Comparison of ENCODE assay signal across 7 cellular contexts in genomic region chr1:42957229-42957879, GRCh38. TPM values are rescaled to one million over a fixed set of nuclear protein-coding genes. Genes with fewer than 3 reads are reported as not detected.
A peak's percentile ranks its signal among the peaks of the same experiment; 100 is the strongest.
DNase-seq lines count a peak whose midpoint lies in the region; ATAC-seq and TF ChIP-seq lines count a peak whose summit lies in the region.

No MANE protein-coding gene starts in this region.

- peak overlapping the region; percentile 93 for H3K27ac Mint-ChIP-seq in activated B cell treated with CpG ODN at 0.5 μM for 24 hours

- no peak for DNase-seq in HL-60 (ENCODE audit: low read depth in 1 of 2, low spot score in 1 of 2)
- DNase-seq in activated B cell treated with CpG ODN at 0.5 μM for 24 hours, result no peak
- DNase-seq in right atrium auricular region (ENCODE audit: low spot score), result no peak
- no peak for DNase-seq in H4 (ENCODE audit: low spot score)
- no peak for DNase-seq in ecto neural progenitor cell (ENCODE audit: low spot score)
- no peak for DNase-seq in occipital lobe (lab: John Stamatoyannopoulos, UW)

- no peak for ATAC-seq in activated B cell treated with CpG ODN at 0.5 μM for 24 hours (ENCODE audit: low read depth)

- H3K4me1 ChIP-seq in right atrium auricular region, result peaks cover 0 to 31% of the 10 kb centered on the region in 2 donors
- peaks cover 9 to 15% (median 14%) of the 10 kb centered on the region in 3 donors for H3K4me1 ChIP-seq in skeletal muscle tissue (ENCODE audit: control insufficient read depth in 3 of 3, insufficient read depth in 3 of 3, low read length in 3 of 3)

- TF ChIP-seq CTCF in HL-60 (IDR thresholded peaks at IDR 0.05; ENCODE audit: insufficient read depth, low read length), result no peak
- TF ChIP-seq CTCF in activated B cell treated with CpG ODN at 0.5 μM for 24 hours (IDR thresholded peaks at IDR 0.05), result no peak
- TF ChIP-seq CTCF in right atrium auricular region (IDR thresholded peaks at IDR 0.05), result no peak

- H3K27me3 ChIP-seq in HL-60 (ENCODE audit: insufficient read depth, poor library complexity, severe bottlenecking) (no peaks in the 10 kb centered on the region), right atrium auricular region (no peaks in the 10 kb centered on the region), skeletal muscle tissue (ENCODE audit: control insufficient read depth in 3 of 3, insufficient read depth in 3 of 3, low read length in 3 of 3) (peaks cover 21 to 27% (median 26%) of the 10 kb centered on the region in 3 donors)

- H3K4me3 ChIP-seq in HL-60 (replicated peaks; ENCODE audit: insufficient read depth, low read length) (peak overlapping the region; percentile 82), right atrium auricular region (peak overlapping the region; percentile 75 to 81), skeletal muscle tissue (ENCODE audit: low read length in 3 of 3) (peak overlapping the region in 2 of 3 donors; percentile 76 to 86)

- H3K9me3 ChIP-seq in right atrium auricular region, result no peaks in the 10 kb centered on the region
- no peaks in the 10 kb centered on the region for H3K9me3 ChIP-seq in skeletal muscle tissue (ENCODE audit: control insufficient read depth in 3 of 3, low read length in 3 of 3)

- POLR2A ChIA-PET in activated B cell treated with CpG ODN at 0.5 μM for 24 hours (lab: Charles Lee), result interaction anchor here (0.8 to 26.4 kb wide), 5 partner anchors 15 to 191 kb away, joined by 3 to 694 read pairs (median 291); partner anchors contain the start of genes C1orf50, P3H1 and SVBP

- peak overlapping the region in 2 of 3 donors; percentile 62 to 76 for H3K9ac ChIP-seq in skeletal muscle tissue (ENCODE audit: low read depth in 1 of 3, low read length in 3 of 3)

- intact Hi-C loops in activated B cell treated with CpG ODN at 0.5 μM for 24 hours (cut with micrococcal nuclease), result loop anchor here (1.0 to 5.0 kb wide), 2 partner anchors 8 to 35 kb away; no protein-coding TSS in a partner anchor

- peaks cover 83% of the 10 kb centered on the region for H3K4me1 Mint-ChIP-seq in activated B cell treated with CpG ODN at 0.5 μM for 24 hours

- CTCF ChIA-PET in activated B cell treated with CpG ODN at 0.5 μM for 24 hours (lab: Charles Lee), result interaction anchor here (0.7 to 5.2 kb wide), 5 partner anchors 13 to 116 kb away, joined by 3 to 34 read pairs (median 4); no protein-coding TSS in a partner anchor

- peaks cover 1% of the 10 kb centered on the region for H3K27me3 Mint-ChIP-seq in activated B cell treated with CpG ODN at 0.5 μM for 24 hours

- H3K27ac ChIP-seq in HL-60 (replicated peaks) (peak overlapping the region; percentile 59), right atrium auricular region (peak overlapping the region; percentile 78 to 90), skeletal muscle tissue (ENCODE audit: low read depth, low read length) (no peak overlapping the region)

- H3K36me3 Mint-ChIP-seq in activated B cell treated with CpG ODN at 0.5 μM for 24 hours (ENCODE audit: low read depth), result peaks cover 33% of the 10 kb centered on the region

- H3K4me3 Mint-ChIP-seq in activated B cell treated with CpG ODN at 0.5 μM for 24 hours, result peak overlapping the region; percentile 95

- H3K36me3 ChIP-seq in right atrium auricular region (no peaks in the 10 kb centered on the region), skeletal muscle tissue (ENCODE audit: control insufficient read depth in 3 of 3, insufficient read depth in 3 of 3, low read length in 3 of 3) (no peaks in the 10 kb centered on the region)

- H3K9me3 Mint-ChIP-seq in activated B cell treated with CpG ODN at 0.5 μM for 24 hours, result no peaks in the 10 kb centered on the region

RNA-seq across cellular contexts. Expression of gene SLC2A1, which starts 1.3 kb away (rescaled TPM):
- total RNA-seq in activated B cell treated with CpG ODN at 0.5 μM for 24 hours (105 and 117 TPM in 2 replicates), right atrium auricular region (10 to 100 TPM; 25.0 to 51.5 TPM), skeletal muscle tissue (28.2 TPM), occipital lobe (29.3 TPM)
- total RNA-seq in H4 (2014; rRNA removed; shearing (Covaris generic)), result 372 and 398 TPM in 2 replicates
